1 cellular context compared by ENCODE assay signal in genomic region chr6:12592634-12593033, GRCh38.
TF ChIP-seq lines count a peak whose summit lies in the region.

No MANE protein-coding gene starts in this region.

TF ChIP-seq in HCT116, 20 proteins besides CTCF, POLR2A, EP300 and RAD21 (continued from another document):
- TF ChIP-seq ZBTB33 (IDR thresholded peaks at IDR 0.05; ENCODE audit: extremely low read depth, insufficient replicate concordance, low read length) (no peak), ATF3 (IDR thresholded peaks at IDR 0.05) (no peak), TCF7L2 (IDR thresholded peaks at IDR 0.05; ENCODE audit: borderline replicate concordance, extremely low read depth, insufficient read depth, insufficient read length) (no peak), FOSL1 (IDR thresholded peaks at IDR 0.05; ENCODE audit: low read depth) (no peak), POLR2AphosphoS5 (IDR thresholded peaks at IDR 0.05; ENCODE audit: low read depth, low read length) (no peak), MAX (IDR thresholded peaks at IDR 0.05) (no peak), CBX3 (IDR thresholded peaks at IDR 0.05; ENCODE audit: low read depth) (no peak), SP1 (IDR thresholded peaks at IDR 0.05; ENCODE audit: low read depth) (no peak), JUND (IDR thresholded peaks at IDR 0.05) (no peak), EGR1 (IDR thresholded peaks at IDR 0.05; ENCODE audit: low read depth) (no peak), SRF (IDR thresholded peaks at IDR 0.05; ENCODE audit: low read depth) (no peak), SIN3A (IDR thresholded peaks at IDR 0.05; ENCODE audit: low read depth) (no peak), EZH2phosphoT487 (IDR thresholded peaks at IDR 0.05; ENCODE audit: borderline replicate concordance) (no peak), CEBPB (IDR thresholded peaks at IDR 0.05; ENCODE audit: low read depth) (no peak), YY1 (IDR thresholded peaks at IDR 0.05; ENCODE audit: extremely low read depth, insufficient replicate concordance, low read depth, low read length) (no peak), REST (IDR thresholded peaks at IDR 0.05; ENCODE audit: low read depth) (no peak), ZNF274 (IDR thresholded peaks at IDR 0.05; ENCODE audit: low read depth, low read length) (no peak), ZFX (IDR thresholded peaks at IDR 0.05) (no peak)
